In genomic region chr21:33977721-33978369, GRCh38 we compare ENCODE assay signal across 1 cellular context.
TF ChIP-seq lines count a peak whose summit lies in the region.

No MANE protein-coding gene starts in this region.

TF ChIP-seq in GM23338, 12 proteins besides CTCF, POLR2A, EP300 and RAD21:
- TF ChIP-seq ZNF462 (CRISPR knock-in tag; IDR thresholded peaks at IDR 0.05), result no peak
- TF ChIP-seq NANOG (IDR thresholded peaks at IDR 0.05; ENCODE audit: borderline replicate concordance), result no peak
- no peak for TF ChIP-seq JUNB (IDR thresholded peaks at IDR 0.05; ENCODE audit: unreplicated experiment)
- TF ChIP-seq STAT1 (IDR thresholded peaks at IDR 0.05; ENCODE audit: unreplicated experiment), result no peak
- TF ChIP-seq ZNF331 (CRISPR knock-in tag; IDR thresholded peaks at IDR 0.05; ENCODE audit: low read depth), result no peak
- no peak for TF ChIP-seq EZH2 (IDR thresholded peaks at IDR 0.05; ENCODE audit: low read depth, unreplicated experiment)
- no peak for TF ChIP-seq EZH2phosphoT487 (IDR thresholded peaks at IDR 0.05; ENCODE audit: unreplicated experiment)
- no peak for TF ChIP-seq POLR2AphosphoS5 (IDR thresholded peaks at IDR 0.05; ENCODE audit: low read depth)
- TF ChIP-seq CREB1 (CRISPR knock-in tag; IDR thresholded peaks at IDR 0.05; ENCODE audit: low read depth), result no peak
